8 cellular contexts compared by ENCODE assay signal in genomic region chr16:590165-590874, GRCh38. TPM values are rescaled to one million over a fixed set of nuclear protein-coding genes. Genes with fewer than 3 reads are reported as not detected.
DNase-seq lines count a peak whose midpoint lies in the region; ATAC-seq, FAIRE-seq and TF ChIP-seq lines count a peak whose summit lies in the region.

No MANE protein-coding gene starts in this region.

- H3K9me3 ChIP-seq in SK-N-MC (ENCODE audit: low read depth, low read length) (no peaks in the 10 kb centered on the region), prostate gland (no peaks in the 10 kb centered on the region)

- TF ChIP-seq POLR2A in prostate gland (IDR thresholded peaks at IDR 0.05), result peak; percentile 57

- H3K9ac ChIP-seq in SK-N-MC (ENCODE audit: insufficient read length), result peak overlapping the region; percentile 89

- H3K27me3 Mint-ChIP-seq in activated naive CD4-positive, alpha-beta T cell treated with anti-CD3 and anti-CD28 coated beads, Interleukin-2, amount 10 ng/mL, durations not matched to agents 7 days and 5 days, result peaks cover 2% of the 10 kb centered on the region

- H3K4me1 ChIP-seq in prostate gland (replicated peaks), result peaks cover 16% of the 10 kb centered on the region

- H3K27me3 ChIP-seq in prostate gland (replicated peaks; ENCODE audit: insufficient read depth), result no peaks in the 10 kb centered on the region

- H3K4me3 Mint-ChIP-seq in activated naive CD4-positive, alpha-beta T cell treated with anti-CD3 and anti-CD28 coated beads, Interleukin-2, amount 10 ng/mL, durations not matched to agents 7 days and 5 days, result peak overlapping the region; percentile 74

- no peak for ATAC-seq in HG03342 (IDR thresholded peaks at IDR 0.05; ENCODE audit: unreplicated experiment)
- no peak for ATAC-seq in activated CD4-positive, CD25-positive, alpha-beta regulatory T cell treated with anti-CD3 and anti-CD28 coated beads, Interleukin-2, amount 50 U/mL, for 24 hours

- peak overlapping the region; percentile 64 for H3K27ac Mint-ChIP-seq in activated naive CD4-positive, alpha-beta T cell treated with anti-CD3 and anti-CD28 coated beads, Interleukin-2, amount 10 ng/mL, durations not matched to agents 7 days and 5 days

- CTCF ChIA-PET in activated naive CD4-positive, alpha-beta T cell treated with anti-CD3 and anti-CD28 coated beads, Interleukin-2, amount 10 ng/mL, durations not matched to agents 7 days and 5 days (lab: Charles Lee), result interaction anchor here (1.0 kb wide), 1 partner anchor 11 kb away, joined by 4 read pairs; no protein-coding TSS in a partner anchor

- H3K9me3 Mint-ChIP-seq in activated naive CD4-positive, alpha-beta T cell treated with anti-CD3 and anti-CD28 coated beads, Interleukin-2, amount 10 ng/mL, durations not matched to agents 7 days and 5 days, result no peaks in the 10 kb centered on the region

- intact Hi-C loops in prostate gland (cut with DNase I), result no loop called here

- peaks cover 33% of the 10 kb centered on the region for H3K4me1 Mint-ChIP-seq in activated naive CD4-positive, alpha-beta T cell treated with anti-CD3 and anti-CD28 coated beads, Interleukin-2, amount 10 ng/mL, durations not matched to agents 7 days and 5 days

- 3% methylated on average over 47 of the region's 80 CpGs for WGBS in prostate gland

- H3K36me3 ChIP-seq in SK-N-MC (ENCODE audit: insufficient read depth, low read length), result no peaks in the 10 kb centered on the region
- no peaks in the 10 kb centered on the region for H3K36me3 ChIP-seq in prostate gland

- no peak for DNase-seq in activated naive CD4-positive, alpha-beta T cell treated with anti-CD3 and anti-CD28 coated beads, Interleukin-2, amount 10 ng/mL, durations not matched to agents 7 days and 5 days
- DNase-seq in activated naive CD4-positive, alpha-beta T cell (lab: John Stamatoyannopoulos, UW), result no peak
- DNase-seq in SK-N-MC (ENCODE audit: low read depth, low spot score), result no peak
- peak; percentile 31 for DNase-seq in fibroblast of mammary gland (ENCODE audit: low read depth)
- no peak for DNase-seq in prostate gland (ENCODE audit: low spot score)
- no peak for DNase-seq in RCC 7860 (ENCODE audit: low spot score)

- peaks cover 2% of the 10 kb centered on the region for H3K36me3 Mint-ChIP-seq in activated naive CD4-positive, alpha-beta T cell treated with anti-CD3 and anti-CD28 coated beads, Interleukin-2, amount 10 ng/mL, durations not matched to agents 7 days and 5 days

- FAIRE-seq in RCC 7860 (lab: Jason Lieb, UNC), result no peak

- no peak overlapping the region for H3K27ac ChIP-seq in SK-N-MC
- H3K27ac ChIP-seq in prostate gland, result peak overlapping the region; percentile 87 to 89

- H3K4me3 ChIP-seq in SK-N-MC (peak overlapping the region; percentile 90), fibroblast of mammary gland (ENCODE audit: control insufficient read depth, low read depth, low read length) (peak overlapping the region; percentile 76), prostate gland (peak overlapping the region; percentile 70 to 87)

- no peak for TF ChIP-seq CTCF in fibroblast of mammary gland (conservative IDR thresholded peaks at IDR 0.05; ENCODE audit: control insufficient read depth, insufficient read depth, low read depth, low read length)
- no peak for TF ChIP-seq CTCF in prostate gland (IDR thresholded peaks at IDR 0.05)

RNA-seq across cellular contexts. Expression of gene RAB40C, which starts 0.5 kb away (rescaled TPM):
- 10 to 100 TPM; 41.8 to 68.0 TPM for total RNA-seq in prostate gland

RNA-seq across cellular contexts. Expression of gene PIGQ, which starts 20.6 kb away (rescaled TPM):
- total RNA-seq in prostate gland, result 10 to 100 TPM; 70.1 to 85.8 TPM

RNA-seq across cellular contexts. Expression of gene NHLRC4, which starts 23.5 kb away (rescaled TPM):
- 1 to 10 TPM; 2.9 to 6.2 TPM for total RNA-seq in prostate gland

RNA-seq across cellular contexts. Expression of gene PRR35, which starts 30.1 kb away (rescaled TPM):
- total RNA-seq in prostate gland, result 1 to 10 TPM in 1 of 2 donors, not detected in 1; 5.1 TPM

RNA-seq across cellular contexts. Expression of gene WFIKKN1, which starts 40.5 kb away (rescaled TPM):
- 1 to 10 TPM; 1.5 to 1.9 TPM for total RNA-seq in prostate gland
